ENCODE assay signal across 18 cellular contexts in the genomic region with DNA sequence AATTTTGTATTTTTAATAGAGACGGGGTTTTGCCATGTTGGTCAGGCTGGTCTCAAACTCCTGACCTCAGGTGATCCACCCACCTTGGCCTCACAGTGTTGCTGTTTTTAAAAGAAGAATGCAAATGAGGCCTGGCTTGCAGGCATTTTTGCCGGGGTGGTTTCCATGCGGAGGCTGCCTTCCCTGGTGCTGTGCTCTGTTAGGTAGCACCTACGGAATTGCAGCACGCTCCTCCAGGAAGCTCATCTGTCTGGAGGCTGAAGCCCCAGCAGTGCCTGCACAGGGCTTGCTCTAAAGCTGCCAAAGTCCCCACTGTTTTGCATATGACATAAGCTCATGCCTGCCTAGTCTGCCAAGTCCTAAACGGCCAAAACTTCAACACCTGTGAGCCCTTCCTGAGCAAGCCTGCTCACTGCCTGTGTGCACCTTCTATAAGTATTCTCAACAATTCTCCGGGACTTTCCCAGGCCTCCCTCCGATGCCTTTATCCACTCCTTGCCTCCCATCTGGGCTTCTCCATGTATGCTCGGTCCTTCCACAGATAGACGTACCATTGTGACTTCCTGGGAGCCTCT.
A peak's percentile ranks its signal among the peaks of the same experiment; 100 is the strongest.
DNase-seq lines count a peak whose midpoint lies in the region; FAIRE-seq and TF ChIP-seq lines count a peak whose summit lies in the region.
"Had no signal": no experiment of that assay in that cellular context is flagged by ENCODE, and none has a peak within 500 bp of the region (broad histone marks: within the 10 kb centered on the region; RNA-seq: fewer than 3 reads in every experiment).

No MANE protein-coding gene starts in this region.

- H3K14ac ChIP-seq in mesenchymal stem cell (ENCODE audit: low read length in 2 of 2) = no peak overlapping the region

- no peaks in the 10 kb centered on the region for H3K36me3 ChIP-seq in MM.1S (replicated peaks; ENCODE audit: insufficient read depth, low read length)
- no peaks in the 10 kb centered on the region for H3K36me3 ChIP-seq in OCI-LY7 (ENCODE audit: insufficient read depth, low read length)
- no peaks in the 10 kb centered on the region for H3K36me3 ChIP-seq in mesenchymal stem cell (ENCODE audit: control insufficient read depth in 1 of 2, insufficient read depth in 2 of 2, low read depth in 1 of 2, low read length in 2 of 2)
- H3K36me3 ChIP-seq in vagina = no peaks in the 10 kb centered on the region
- H3K36me3 ChIP-seq: HAP-1 had no signal

- TF ChIP-seq CTCF in MM.1S (IDR thresholded peaks at IDR 0.05; ENCODE audit: low read length) (no peak), OCI-LY7 (conservative IDR thresholded peaks at IDR 0.05; ENCODE audit: low read length) (no peak), vagina (IDR thresholded peaks at IDR 0.05) (no peak), GM10248 (IDR thresholded peaks at IDR 0.05; ENCODE audit: control extremely low read depth, extremely low read depth, low read depth, missing control alignments) (no peak)

- no peaks in the 10 kb centered on the region for H3F3A ChIP-seq in MM.1S (ENCODE audit: insufficient read depth, low read length)

- H2AFZ ChIP-seq in MM.1S (ENCODE audit: low read length) (no peak overlapping the region), OCI-LY7 (ENCODE audit: low read length) (no peak overlapping the region), mesenchymal stem cell (ENCODE audit: low read depth, low read length) (no peak overlapping the region)

- H3K4me2 ChIP-seq in MM.1S (ENCODE audit: low read depth, low read length) = no peak overlapping the region
- H3K4me2 ChIP-seq in OCI-LY7 (ENCODE audit: low read length) = no peak overlapping the region
- H3K4me2 ChIP-seq in mesenchymal stem cell (ENCODE audit: low read length, poor library complexity, severe bottlenecking) = no peak overlapping the region
- H3K4me2 ChIP-seq: KMS-11 had no signal

- POLR2A ChIA-PET in OCI-LY7 (lab: Charles Lee) (interaction anchor here (0.6 kb wide), 1 partner anchor 1333 kb away, joined by 4 read pairs; no protein-coding TSS in a partner anchor), GM10248 (lab: Yijun Ruan, JAX) (no interaction called here)

- 87% methylated on average over 10 of the region's 10 CpGs for WGBS in mesenchymal stem cell

- H3K9me3 ChIP-seq in MM.1S (replicated peaks; ENCODE audit: insufficient read depth, low read length) (no peaks in the 10 kb centered on the region), OCI-LY7 (ENCODE audit: low read length) (no peaks in the 10 kb centered on the region), mesenchymal stem cell (ENCODE audit: control insufficient read depth, low read length) (no peaks in the 10 kb centered on the region), vagina (no peaks in the 10 kb centered on the region)
- H3K9me3 ChIP-seq: HAP-1 had no signal

- no peak overlapping the region for H2BK12ac ChIP-seq in mesenchymal stem cell (ENCODE audit: low read length in 2 of 2)

- no peak overlapping the region for H3K23ac ChIP-seq in mesenchymal stem cell (ENCODE audit: low read length in 2 of 2)

- BruUV-seq in OCI-LY7 (replicated peaks; lab: Mats Ljungman, UMichigan) = no TSS peak

- no peak for FAIRE-seq in RCC 7860 (lab: Jason Lieb, UNC)
- FAIRE-seq: GM12891 had no signal

- H3K18ac ChIP-seq in mesenchymal stem cell (ENCODE audit: low read depth in 1 of 2, low read length in 2 of 2) = no peak overlapping the region

- no peak overlapping the region for H2BK5ac ChIP-seq in mesenchymal stem cell (ENCODE audit: low read depth, low read length, poor library complexity, severe bottlenecking)

- H3K79me2 ChIP-seq in MM.1S (ENCODE audit: low read length) (no peaks in the 10 kb centered on the region), OCI-LY7 (ENCODE audit: insufficient read depth, low read depth, low read length) (no peaks in the 10 kb centered on the region)

- intact Hi-C loops in OCI-LY7 (cut with micrococcal nuclease; ENCODE audit: unreplicated experiment) = no loop called here
- intact Hi-C loops in vagina (cut with DNase I) = no loop called here

- H3K4me1 ChIP-seq in MM.1S (ENCODE audit: low read length) (no peaks in the 10 kb centered on the region), OCI-LY7 (ENCODE audit: insufficient read depth, low read length, poor library complexity, severe bottlenecking) (no peaks in the 10 kb centered on the region), mesenchymal stem cell (ENCODE audit: control insufficient read depth, insufficient read depth, low read depth, low read length) (no peaks in the 10 kb centered on the region), vagina (peaks cover 6% of the 10 kb centered on the region)
- H3K4me1 ChIP-seq: HAP-1 had no signal

- no peak overlapping the region for H4K8ac ChIP-seq in mesenchymal stem cell (ENCODE audit: low read length)

- no peak overlapping the region for H2BK15ac ChIP-seq in mesenchymal stem cell (ENCODE audit: low read depth, poor library complexity, severe bottlenecking)

- no peak overlapping the region for H2BK120ac ChIP-seq in mesenchymal stem cell (ENCODE audit: low read depth, low read length)

- no peaks in the 10 kb centered on the region for H3K9me2 ChIP-seq in MM.1S (replicated peaks; ENCODE audit: insufficient read depth, low read length)
- no peaks in the 10 kb centered on the region for H3K9me2 ChIP-seq in OCI-LY7 (ENCODE audit: insufficient read depth, low read length)

- no peaks in the 10 kb centered on the region for H3K79me1 ChIP-seq in mesenchymal stem cell (replicated peaks; ENCODE audit: low read length, poor library complexity, severe bottlenecking)

- no peak overlapping the region for H3K4me3 ChIP-seq in MM.1S (ENCODE audit: low read length)
- H3K4me3 ChIP-seq in OCI-LY7 (ENCODE audit: low read depth, low read length, poor library complexity, severe bottlenecking) = no peak overlapping the region
- no peak overlapping the region for H3K4me3 ChIP-seq in mesenchymal stem cell (ENCODE audit: insufficient read depth in 1 of 2, low read depth in 1 of 2, low read length in 2 of 2)
- H3K4me3 ChIP-seq in vagina = no peak overlapping the region
- H3K4me3 ChIP-seq: HAP-1, SK-N-MC had no signal

- H4K91ac ChIP-seq in mesenchymal stem cell (ENCODE audit: low read length) = peak overlapping the region; percentile 31

- in situ Hi-C loops in G401 (cut with HindIII; ENCODE audit: low sequenced_read_pairs) = no loop called here

- peak; percentile 63 for DNase-seq in G401 (ENCODE audit: low spot score)
- peak; percentile 17 for DNase-seq in MM.1S
- DNase-seq in OCI-LY7 (ENCODE audit: low spot score) = peak; percentile 6
- DNase-seq in mesenchymal stem cell = no peak
- DNase-seq in SW 1271 (lab: John Stamatoyannopoulos, UW) = no peak
- DNase-seq in vagina (ENCODE audit: extremely low spot score in 2 of 2) = no peak
- no peak for DNase-seq in RCC 7860 (ENCODE audit: low spot score)
- no peak for DNase-seq in GM10248 (ENCODE audit: extremely low spot score)
- DNase-seq: 8988T, GDM1, NCI-H1436 treated with DMSO at 0.1 percent for 48 hours, NCI-H2081, NCI-H82, Right ventricle myocardium superior had no signal

- H4K20me1 ChIP-seq in MM.1S (ENCODE audit: insufficient read depth, low read length) = no peaks in the 10 kb centered on the region
- H4K20me1 ChIP-seq in OCI-LY7 (ENCODE audit: insufficient read depth, low read length) = no peaks in the 10 kb centered on the region

- no peak overlapping the region for H3K4ac ChIP-seq in mesenchymal stem cell (ENCODE audit: low read depth in 1 of 2, low read length in 2 of 2)

- TF ChIP-seq POLR2A in vagina (IDR thresholded peaks at IDR 0.05) = no peak

- H3K27me3 ChIP-seq in MM.1S (replicated peaks; ENCODE audit: insufficient read depth, low read length) (no peaks in the 10 kb centered on the region), mesenchymal stem cell (ENCODE audit: control insufficient read depth in 1 of 2, insufficient read depth in 1 of 2, low read length in 2 of 2) (no peaks in the 10 kb centered on the region), vagina (no peaks in the 10 kb centered on the region)

- H2AK5ac ChIP-seq in mesenchymal stem cell (ENCODE audit: low read length, severe bottlenecking) = no peak overlapping the region

- CTCF ChIA-PET in OCI-LY7 (lab: Charles Lee; ENCODE audit: unreplicated experiment) = no interaction called here
- CTCF ChIA-PET in GM10248 (lab: Yijun Ruan, JAX) = no interaction called here

- H3K9ac ChIP-seq in MM.1S (ENCODE audit: low read length) (no peak overlapping the region), mesenchymal stem cell (ENCODE audit: low read length) (no peak overlapping the region)
- H3K9ac ChIP-seq: KMS-11 had no signal

- H3K27ac ChIP-seq in MM.1S (ENCODE audit: low read length) (no peak overlapping the region), OCI-LY7 (ENCODE audit: low read depth, low read length, poor library complexity, severe bottlenecking) (no peak overlapping the region), mesenchymal stem cell (ENCODE audit: low read length, poor library complexity, severe bottlenecking) (no peak overlapping the region), vagina (no peak overlapping the region)
- H3K27ac ChIP-seq: KMS-11, SK-N-MC had no signal

Comparison
In these comparisons a context has a peak if more than half of its experiments do, and no peak if none do; other contexts are left out.
1. DNase-seq: peak in G401 (single experiment), MM.1S (single experiment) and OCI-LY7 (single experiment); none in mesenchymal stem cell (single experiment), SW 1271 (0 of 2), vagina (0 of 2), RCC 7860 (single experiment) and GM10248 (single experiment).